3 cellular contexts compared by ENCODE assay signal in the genomic region with DNA sequence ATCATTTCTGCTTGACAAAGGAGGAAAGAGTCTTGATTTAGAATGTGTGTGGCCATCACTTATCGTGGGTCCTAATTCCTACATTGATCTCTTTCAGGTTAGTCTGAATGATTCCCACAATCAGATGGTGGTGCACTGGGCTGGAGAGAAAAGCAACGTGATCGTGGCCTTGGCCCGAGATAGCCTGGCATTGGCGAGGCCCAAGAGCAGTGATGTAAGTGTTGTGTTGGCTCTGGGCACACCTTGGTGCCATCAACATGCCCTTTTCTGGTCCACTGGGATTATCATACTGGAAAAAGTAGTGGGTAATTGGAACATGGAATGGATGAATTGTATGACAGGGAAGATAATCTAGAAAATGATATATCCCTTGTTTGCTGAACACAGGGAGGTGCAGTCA.
TF ChIP-seq lines count a peak whose summit lies in the region.

No MANE protein-coding gene starts in this region.

TF ChIP-seq in liver, 16 proteins besides CTCF, POLR2A, EP300 and RAD21:
- peak in 1 of 2 donors; percentile 5 for TF ChIP-seq EGR1 (IDR thresholded peaks at IDR 0.05; ENCODE audit: low read depth in 2 of 2)
- peak; percentile 24 to 87 for TF ChIP-seq HNF4A (conservative IDR thresholded peaks at IDR 0.05)
- TF ChIP-seq, protein P1, sequence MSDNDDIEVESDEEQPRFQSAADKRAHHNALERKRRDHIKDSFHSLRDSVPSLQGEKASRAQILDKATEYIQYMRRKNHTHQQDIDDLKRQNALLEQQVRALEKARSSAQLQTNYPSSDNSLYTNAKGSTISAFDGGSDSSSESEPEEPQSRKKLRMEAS (IDR thresholded peaks at IDR 0.05), result peak; percentile 67
- no peak for TF ChIP-seq NR2F2 (IDR thresholded peaks at IDR 0.05)
- peak; percentile 72 for TF ChIP-seq YY1 (IDR thresholded peaks at IDR 0.05)
- no peak for TF ChIP-seq TAF1 (conservative IDR thresholded peaks at IDR 0.05)
- peak in 1 of 2 donors; percentile 49 for TF ChIP-seq JUND (IDR thresholded peaks at IDR 0.05)
- TF ChIP-seq ZBTB33 (IDR thresholded peaks at IDR 0.05), result peak; percentile 17
- TF ChIP-seq HNF4G (IDR thresholded peaks at IDR 0.05), result no peak
- TF ChIP-seq, protein P2, sequence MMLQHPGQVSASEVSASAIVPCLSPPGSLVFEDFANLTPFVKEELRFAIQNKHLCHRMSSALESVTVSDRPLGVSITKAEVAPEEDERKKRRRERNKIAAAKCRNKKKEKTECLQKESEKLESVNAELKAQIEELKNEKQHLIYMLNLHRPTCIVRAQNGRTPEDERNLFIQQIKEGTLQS (IDR thresholded peaks at IDR 0.05), result no peak
- no peak for TF ChIP-seq GABPA (IDR thresholded peaks at IDR 0.05 in 1 of 2, conservative IDR thresholded peaks at IDR 0.05 in 1 of 2)
- no peak for TF ChIP-seq FOXA2 (IDR thresholded peaks at IDR 0.05)
- peak; percentile 66 for TF ChIP-seq SP1 (IDR thresholded peaks at IDR 0.05)
- TF ChIP-seq RXRA (IDR thresholded peaks at IDR 0.05), result peak; percentile 90 to 98
TF ChIP-seq in liver: peak in this region for 8.

TF ChIP-seq in HepG2, 621 proteins besides CTCF, POLR2A, EP300 and RAD21:
- TF ChIP-seq ZNF280D (CRISPR knock-in tag; IDR thresholded peaks at IDR 0.05) (no peak), MIER2 (CRISPR knock-in tag; IDR thresholded peaks at IDR 0.05) (no peak), ZNF776 (CRISPR knock-in tag; IDR thresholded peaks at IDR 0.05) (no peak), HOXA7 (CRISPR knock-in tag; IDR thresholded peaks at IDR 0.05) (no peak), CENPX (CRISPR knock-in tag; IDR thresholded peaks at IDR 0.05) (no peak)
- TF ChIP-seq, protein P3, sequence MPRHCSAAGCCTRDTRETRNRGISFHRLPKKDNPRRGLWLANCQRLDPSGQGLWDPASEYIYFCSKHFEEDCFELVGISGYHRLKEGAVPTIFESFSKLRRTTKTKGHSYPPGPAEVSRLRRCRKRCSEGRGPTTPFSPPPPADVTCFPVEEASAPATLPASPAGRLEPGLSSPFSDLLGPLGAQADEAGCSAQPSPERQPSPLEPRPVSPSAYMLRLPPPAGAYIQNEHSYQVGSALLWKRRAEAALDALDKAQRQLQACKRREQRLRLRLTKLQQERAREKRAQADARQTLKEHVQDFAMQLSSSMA (CRISPR knock-in tag; IDR thresholded peaks at IDR 0.05), result no peak
- TF ChIP-seq, protein P4, sequence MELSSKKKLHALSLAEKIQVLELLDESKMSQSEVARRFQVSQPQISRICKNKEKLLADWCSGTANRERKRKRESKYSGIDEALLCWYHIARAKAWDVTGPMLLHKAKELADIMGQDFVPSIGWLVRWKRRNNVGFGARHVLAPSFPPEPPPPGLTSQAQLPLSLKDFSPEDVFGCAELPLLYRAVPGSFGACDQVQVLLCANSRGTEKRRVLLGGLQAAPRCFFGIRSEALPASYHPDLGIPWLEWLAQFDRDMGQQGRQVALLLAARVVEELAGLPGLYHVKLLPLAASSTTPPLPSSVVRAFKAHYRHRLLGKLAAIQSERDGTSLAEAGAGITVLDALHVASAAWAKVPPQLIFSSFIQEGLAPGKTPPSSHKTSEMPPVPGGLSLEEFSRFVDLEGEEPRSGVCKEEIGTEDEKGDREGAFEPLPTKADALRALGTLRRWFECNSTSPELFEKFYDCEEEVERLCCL (CRISPR knock-in tag; IDR thresholded peaks at IDR 0.05; ENCODE audit: borderline replicate concordance), result no peak
- TF ChIP-seq, protein P5, sequence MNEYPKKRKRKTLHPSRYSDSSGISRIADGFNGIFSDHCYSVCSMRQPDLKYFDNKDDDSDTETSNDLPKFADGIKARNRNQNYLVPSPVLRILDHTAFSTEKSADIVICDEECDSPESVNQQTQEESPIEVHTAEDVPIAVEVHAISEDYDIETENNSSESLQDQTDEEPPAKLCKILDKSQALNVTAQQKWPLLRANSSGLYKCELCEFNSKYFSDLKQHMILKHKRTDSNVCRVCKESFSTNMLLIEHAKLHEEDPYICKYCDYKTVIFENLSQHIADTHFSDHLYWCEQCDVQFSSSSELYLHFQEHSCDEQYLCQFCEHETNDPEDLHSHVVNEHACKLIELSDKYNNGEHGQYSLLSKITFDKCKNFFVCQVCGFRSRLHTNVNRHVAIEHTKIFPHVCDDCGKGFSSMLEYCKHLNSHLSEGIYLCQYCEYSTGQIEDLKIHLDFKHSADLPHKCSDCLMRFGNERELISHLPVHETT (CRISPR knock-in tag; conservative IDR thresholded peaks at IDR 0.05), result no peak

TF ChIP-seq in WTC11, 78 proteins besides CTCF, POLR2A, EP300 and RAD21:
- TF ChIP-seq JAZF1 (CRISPR knock-in tag; IDR thresholded peaks at IDR 0.05) (no peak), ETV6 (CRISPR knock-in tag; IDR thresholded peaks at IDR 0.05) (no peak), CREB1 (CRISPR knock-in tag; IDR thresholded peaks at IDR 0.05) (no peak), HMGXB4 (CRISPR knock-in tag; IDR thresholded peaks at IDR 0.05) (no peak), ZSCAN18 (CRISPR knock-in tag; IDR thresholded peaks at IDR 0.05) (no peak), SMAD4 (CRISPR knock-in tag; IDR thresholded peaks at IDR 0.05) (no peak), ERG (CRISPR knock-in tag; IDR thresholded peaks at IDR 0.05) (no peak), E2F4 (CRISPR knock-in tag; IDR thresholded peaks at IDR 0.05; ENCODE audit: borderline replicate concordance, low read depth) (no peak), NFE2L1 (CRISPR knock-in tag; IDR thresholded peaks at IDR 0.05) (no peak), FOXK1 (CRISPR knock-in tag; IDR thresholded peaks at IDR 0.05) (no peak), RORB (CRISPR knock-in tag; IDR thresholded peaks at IDR 0.05) (no peak), ZNF138 (CRISPR knock-in tag; conservative IDR thresholded peaks at IDR 0.05) (no peak), FOXP1 (CRISPR knock-in tag; IDR thresholded peaks at IDR 0.05; ENCODE audit: borderline replicate concordance) (no peak), EMX1 (CRISPR knock-in tag; IDR thresholded peaks at IDR 0.05) (no peak), TCF7 (CRISPR knock-in tag; IDR thresholded peaks at IDR 0.05; ENCODE audit: low read depth) (no peak), ZNF121 (CRISPR knock-in tag; IDR thresholded peaks at IDR 0.05) (no peak)
- TF ChIP-seq, protein P6, sequence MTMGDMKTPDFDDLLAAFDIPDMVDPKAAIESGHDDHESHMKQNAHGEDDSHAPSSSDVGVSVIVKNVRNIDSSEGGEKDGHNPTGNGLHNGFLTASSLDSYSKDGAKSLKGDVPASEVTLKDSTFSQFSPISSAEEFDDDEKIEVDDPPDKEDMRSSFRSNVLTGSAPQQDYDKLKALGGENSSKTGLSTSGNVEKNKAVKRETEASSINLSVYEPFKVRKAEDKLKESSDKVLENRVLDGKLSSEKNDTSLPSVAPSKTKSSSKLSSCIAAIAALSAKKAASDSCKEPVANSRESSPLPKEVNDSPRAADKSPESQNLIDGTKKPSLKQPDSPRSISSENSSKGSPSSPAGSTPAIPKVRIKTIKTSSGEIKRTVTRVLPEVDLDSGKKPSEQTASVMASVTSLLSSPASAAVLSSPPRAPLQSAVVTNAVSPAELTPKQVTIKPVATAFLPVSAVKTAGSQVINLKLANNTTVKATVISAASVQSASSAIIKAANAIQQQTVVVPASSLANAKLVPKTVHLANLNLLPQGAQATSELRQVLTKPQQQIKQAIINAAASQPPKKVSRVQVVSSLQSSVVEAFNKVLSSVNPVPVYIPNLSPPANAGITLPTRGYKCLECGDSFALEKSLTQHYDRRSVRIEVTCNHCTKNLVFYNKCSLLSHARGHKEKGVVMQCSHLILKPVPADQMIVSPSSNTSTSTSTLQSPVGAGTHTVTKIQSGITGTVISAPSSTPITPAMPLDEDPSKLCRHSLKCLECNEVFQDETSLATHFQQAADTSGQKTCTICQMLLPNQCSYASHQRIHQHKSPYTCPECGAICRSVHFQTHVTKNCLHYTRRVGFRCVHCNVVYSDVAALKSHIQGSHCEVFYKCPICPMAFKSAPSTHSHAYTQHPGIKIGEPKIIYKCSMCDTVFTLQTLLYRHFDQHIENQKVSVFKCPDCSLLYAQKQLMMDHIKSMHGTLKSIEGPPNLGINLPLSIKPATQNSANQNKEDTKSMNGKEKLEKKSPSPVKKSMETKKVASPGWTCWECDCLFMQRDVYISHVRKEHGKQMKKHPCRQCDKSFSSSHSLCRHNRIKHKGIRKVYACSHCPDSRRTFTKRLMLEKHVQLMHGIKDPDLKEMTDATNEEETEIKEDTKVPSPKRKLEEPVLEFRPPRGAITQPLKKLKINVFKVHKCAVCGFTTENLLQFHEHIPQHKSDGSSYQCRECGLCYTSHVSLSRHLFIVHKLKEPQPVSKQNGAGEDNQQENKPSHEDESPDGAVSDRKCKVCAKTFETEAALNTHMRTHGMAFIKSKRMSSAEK (CRISPR knock-in tag; IDR thresholded peaks at IDR 0.05; ENCODE audit: borderline replicate concordance), result no peak
- TF ChIP-seq, protein P7, sequence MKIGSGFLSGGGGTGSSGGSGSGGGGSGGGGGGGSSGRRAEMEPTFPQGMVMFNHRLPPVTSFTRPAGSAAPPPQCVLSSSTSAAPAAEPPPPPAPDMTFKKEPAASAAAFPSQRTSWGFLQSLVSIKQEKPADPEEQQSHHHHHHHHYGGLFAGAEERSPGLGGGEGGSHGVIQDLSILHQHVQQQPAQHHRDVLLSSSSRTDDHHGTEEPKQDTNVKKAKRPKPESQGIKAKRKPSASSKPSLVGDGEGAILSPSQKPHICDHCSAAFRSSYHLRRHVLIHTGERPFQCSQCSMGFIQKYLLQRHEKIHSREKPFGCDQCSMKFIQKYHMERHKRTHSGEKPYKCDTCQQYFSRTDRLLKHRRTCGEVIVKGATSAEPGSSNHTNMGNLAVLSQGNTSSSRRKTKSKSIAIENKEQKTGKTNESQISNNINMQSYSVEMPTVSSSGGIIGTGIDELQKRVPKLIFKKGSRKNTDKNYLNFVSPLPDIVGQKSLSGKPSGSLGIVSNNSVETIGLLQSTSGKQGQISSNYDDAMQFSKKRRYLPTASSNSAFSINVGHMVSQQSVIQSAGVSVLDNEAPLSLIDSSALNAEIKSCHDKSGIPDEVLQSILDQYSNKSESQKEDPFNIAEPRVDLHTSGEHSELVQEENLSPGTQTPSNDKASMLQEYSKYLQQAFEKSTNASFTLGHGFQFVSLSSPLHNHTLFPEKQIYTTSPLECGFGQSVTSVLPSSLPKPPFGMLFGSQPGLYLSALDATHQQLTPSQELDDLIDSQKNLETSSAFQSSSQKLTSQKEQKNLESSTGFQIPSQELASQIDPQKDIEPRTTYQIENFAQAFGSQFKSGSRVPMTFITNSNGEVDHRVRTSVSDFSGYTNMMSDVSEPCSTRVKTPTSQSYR (CRISPR knock-in tag; IDR thresholded peaks at IDR 0.05), result no peak
- TF ChIP-seq, protein P8, sequence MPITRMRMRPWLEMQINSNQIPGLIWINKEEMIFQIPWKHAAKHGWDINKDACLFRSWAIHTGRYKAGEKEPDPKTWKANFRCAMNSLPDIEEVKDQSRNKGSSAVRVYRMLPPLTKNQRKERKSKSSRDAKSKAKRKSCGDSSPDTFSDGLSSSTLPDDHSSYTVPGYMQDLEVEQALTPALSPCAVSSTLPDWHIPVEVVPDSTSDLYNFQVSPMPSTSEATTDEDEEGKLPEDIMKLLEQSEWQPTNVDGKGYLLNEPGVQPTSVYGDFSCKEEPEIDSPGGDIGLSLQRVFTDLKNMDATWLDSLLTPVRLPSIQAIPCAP (CRISPR knock-in tag; IDR thresholded peaks at IDR 0.05), result no peak
